Comparison of ENCODE assay signal across 17 cellular contexts in the genomic region with DNA sequence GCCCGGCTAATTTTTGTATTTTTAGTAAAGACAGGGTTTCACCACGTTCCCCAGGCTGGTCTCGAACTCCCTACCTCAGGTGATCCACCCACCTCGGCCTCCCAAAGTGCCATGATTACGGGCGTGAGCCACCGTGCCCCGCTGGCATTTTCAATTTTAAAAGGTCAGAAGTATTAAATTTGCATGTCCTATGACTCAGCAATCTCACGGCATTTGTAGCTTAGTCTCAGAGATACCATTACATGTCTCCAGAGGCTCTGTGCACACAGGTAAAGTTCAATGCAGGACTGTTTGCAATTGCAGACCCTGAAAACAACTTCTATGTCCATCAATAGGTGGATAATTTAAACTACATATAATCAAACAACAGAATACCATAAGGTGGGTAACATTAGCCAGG.
DNase-seq lines count a peak whose midpoint lies in the region; ATAC-seq and TF ChIP-seq lines count a peak whose summit lies in the region.
"Had no signal": no experiment of that assay in that cellular context is flagged by ENCODE, and none has a peak within 500 bp of the region (broad histone marks: within the 10 kb centered on the region; RNA-seq: fewer than 3 reads in every experiment).

No MANE protein-coding gene starts in this region.

- H3K4me1 Mint-ChIP-seq in activated naive CD8-positive, alpha-beta T cell treated with anti-CD3 and anti-CD28 coated beads, Interleukin-2, amount 50 U/mL, for 24 hours = peaks cover 5% of the 10 kb centered on the region
- H3K4me1 Mint-ChIP-seq in activated naive CD8-positive, alpha-beta T cell treated with anti-CD3 and anti-CD28 coated beads for 36 hours = no peaks in the 10 kb centered on the region
- peaks cover 4% of the 10 kb centered on the region for H3K4me1 Mint-ChIP-seq in activated T-helper 17 cell treated with anti-CD3 and anti-CD28 coated beads, Interleukin-2, amount 50 U/mL, for 72 hours

- TF ChIP-seq CTCF in lower lobe of right lung (IDR thresholded peaks at IDR 0.05) = no peak

- H3K36me3 Mint-ChIP-seq in activated naive CD8-positive, alpha-beta T cell treated with anti-CD3 and anti-CD28 coated beads, Interleukin-2, amount 50 U/mL, for 24 hours (ENCODE audit: low read depth) = no peaks in the 10 kb centered on the region
- H3K36me3 Mint-ChIP-seq in activated naive CD8-positive, alpha-beta T cell treated with anti-CD3 and anti-CD28 coated beads for 36 hours = no peaks in the 10 kb centered on the region
- H3K36me3 Mint-ChIP-seq in activated T-helper 17 cell treated with anti-CD3 and anti-CD28 coated beads, Interleukin-2, amount 50 U/mL, for 72 hours (ENCODE audit: low read depth) = no peaks in the 10 kb centered on the region

- H3K9me3 ChIP-seq in Karpas-422 (ENCODE audit: low read length) (no peaks in the 10 kb centered on the region), lower lobe of right lung (no peaks in the 10 kb centered on the region)
- H3K9me3 ChIP-seq: BLaER1 treated with 17β-estradiol and CSF1 and Interleukin-3, amounts not matched to agents 10 nM and 100 nM had no signal

- H3K27me3 Mint-ChIP-seq in activated naive CD8-positive, alpha-beta T cell treated with anti-CD3 and anti-CD28 coated beads, Interleukin-2, amount 50 U/mL, for 24 hours = no peaks in the 10 kb centered on the region
- no peaks in the 10 kb centered on the region for H3K27me3 Mint-ChIP-seq in activated naive CD8-positive, alpha-beta T cell treated with anti-CD3 and anti-CD28 coated beads for 36 hours
- no peaks in the 10 kb centered on the region for H3K27me3 Mint-ChIP-seq in activated T-helper 17 cell treated with anti-CD3 and anti-CD28 coated beads, Interleukin-2, amount 50 U/mL, for 72 hours
- H3K27me3 Mint-ChIP-seq: CD8-positive, alpha-beta memory T cell had no signal

- no peak overlapping the region for H3K4me2 ChIP-seq in Karpas-422 (ENCODE audit: low read depth, low read length, poor library complexity, severe bottlenecking)
- H3K4me2 ChIP-seq: BLaER1 treated with 17β-estradiol and CSF1 and Interleukin-3, amounts not matched to agents 10 nM and 100 nM had no signal

- H3K4me3 Mint-ChIP-seq in activated naive CD8-positive, alpha-beta T cell treated with anti-CD3 and anti-CD28 coated beads, Interleukin-2, amount 50 U/mL, for 24 hours = no peak overlapping the region
- no peak overlapping the region for H3K4me3 Mint-ChIP-seq in activated naive CD8-positive, alpha-beta T cell treated with anti-CD3 and anti-CD28 coated beads for 36 hours
- no peak overlapping the region for H3K4me3 Mint-ChIP-seq in activated T-helper 17 cell treated with anti-CD3 and anti-CD28 coated beads, Interleukin-2, amount 50 U/mL, for 72 hours
- H3K4me3 Mint-ChIP-seq: CD8-positive, alpha-beta memory T cell had no signal

- H3K27ac Mint-ChIP-seq in activated naive CD8-positive, alpha-beta T cell treated with anti-CD3 and anti-CD28 coated beads, Interleukin-2, amount 50 U/mL, for 24 hours = no peak overlapping the region
- no peak overlapping the region for H3K27ac Mint-ChIP-seq in activated naive CD8-positive, alpha-beta T cell treated with anti-CD3 and anti-CD28 coated beads for 36 hours
- H3K27ac Mint-ChIP-seq in activated T-helper 17 cell treated with anti-CD3 and anti-CD28 coated beads, Interleukin-2, amount 50 U/mL, for 72 hours = no peak overlapping the region

- peak; percentile 33 for ATAC-seq in activated naive CD8-positive, alpha-beta T cell treated with anti-CD3 and anti-CD28 coated beads, Interleukin-2, amount 50 U/mL, for 24 hours
- ATAC-seq in activated T-helper 17 cell treated with anti-CD3 and anti-CD28 coated beads, Interleukin-2, amount 50 U/mL, for 72 hours (replicated peaks) = peak; percentile 47
- ATAC-seq in lower lobe of right lung (no peak), HG03439 (IDR thresholded peaks at IDR 0.05; ENCODE audit: unreplicated experiment) (no peak)

- H3K27ac ChIP-seq in Karpas-422 (ENCODE audit: low read length) (no peak overlapping the region), lower lobe of right lung (no peak overlapping the region)
- H3K27ac ChIP-seq: BLaER1 treated with 17β-estradiol and CSF1 and Interleukin-3, amounts not matched to agents 10 nM and 100 nM had no signal

- H3K79me2 ChIP-seq in Karpas-422 (ENCODE audit: low read length) = no peaks in the 10 kb centered on the region

- no peak for DNase-seq in activated naive CD8-positive, alpha-beta T cell treated with anti-CD3 and anti-CD28 coated beads, Interleukin-2, amount 50 U/mL, for 24 hours
- no peak for DNase-seq in activated naive CD8-positive, alpha-beta T cell treated with anti-CD3 and anti-CD28 coated beads for 36 hours
- DNase-seq in Karpas-422 (peak; percentile 51), lower lobe of right lung (peak; percentile 6), DMS153 (lab: John Stamatoyannopoulos, UW) (no peak), cortex of kidney (lab: John Stamatoyannopoulos, UW) (no peak)
- DNase-seq: CD8-positive, alpha-beta memory T cell; GOT3; MM.1S; NCI-H1105; NCI-H1694 treated with DMSO at 0.1 percent for 48 hours; NCI-H446; NK-92 treated with Interleukin-12 subunit alpha and Interleukin-12 subunit beta, amount 100 ng/mL, for 24 hours; RPMI8226 had no signal

- H3K27me3 ChIP-seq in Karpas-422 (ENCODE audit: low read length) (no peaks in the 10 kb centered on the region; the same call in 1 of the 2 replicates), lower lobe of right lung (ENCODE audit: low read depth) (no peaks in the 10 kb centered on the region)
- H3K27me3 ChIP-seq: BLaER1 treated with 17β-estradiol and CSF1 and Interleukin-3, amounts not matched to agents 10 nM and 100 nM had no signal

- no peaks in the 10 kb centered on the region for H3K36me3 ChIP-seq in Karpas-422 (ENCODE audit: insufficient read depth, low read length)
- H3K36me3 ChIP-seq in lower lobe of right lung = peaks cover 53% of the 10 kb centered on the region

- H3K4me3 ChIP-seq in Karpas-422 (ENCODE audit: low read length) = no peak overlapping the region
- no peak overlapping the region for H3K4me3 ChIP-seq in lower lobe of right lung
- H3K4me3 ChIP-seq: BLaER1 treated with 17β-estradiol and CSF1 and Interleukin-3, amounts not matched to agents 10 nM and 100 nM had no signal

- no peaks in the 10 kb centered on the region for H3K9me2 ChIP-seq in Karpas-422 (replicated peaks; ENCODE audit: insufficient read depth, low read length)

- H4K20me1 ChIP-seq in Karpas-422 (ENCODE audit: insufficient read depth, low read depth, low read length) = no peaks in the 10 kb centered on the region

- no peak overlapping the region for H3K9ac ChIP-seq in Karpas-422 (ENCODE audit: low read length)
- H3K9ac ChIP-seq: BLaER1 treated with 17β-estradiol and CSF1 and Interleukin-3, amounts not matched to agents 10 nM and 100 nM had no signal

- H2AFZ ChIP-seq in Karpas-422 (ENCODE audit: low read length) = no peak overlapping the region

- H3K9me3 Mint-ChIP-seq in activated naive CD8-positive, alpha-beta T cell treated with anti-CD3 and anti-CD28 coated beads, Interleukin-2, amount 50 U/mL, for 24 hours = no peaks in the 10 kb centered on the region
- no peaks in the 10 kb centered on the region for H3K9me3 Mint-ChIP-seq in activated naive CD8-positive, alpha-beta T cell treated with anti-CD3 and anti-CD28 coated beads for 36 hours
- no peaks in the 10 kb centered on the region for H3K9me3 Mint-ChIP-seq in activated T-helper 17 cell treated with anti-CD3 and anti-CD28 coated beads, Interleukin-2, amount 50 U/mL, for 72 hours

- H3K4me1 ChIP-seq in Karpas-422 (ENCODE audit: low read length) = peaks cover 4% of the 10 kb centered on the region; the same call in 1 of the 2 replicates
- H3K4me1 ChIP-seq in lower lobe of right lung = no peaks in the 10 kb centered on the region

- intact Hi-C loops in lower lobe of right lung (cut with DNase I) = no loop called here

Comparison
In these comparisons a context has a peak if more than half of its experiments do, and no peak if none do; other contexts are left out.
1. ATAC-seq: peak in activated naive CD8-positive, alpha-beta T cell treated with anti-CD3 and anti-CD28 coated beads, Interleukin-2, amount 50 U/mL, for 24 hours (single experiment) and activated T-helper 17 cell treated with anti-CD3 and anti-CD28 coated beads, Interleukin-2, amount 50 U/mL, for 72 hours (single experiment); none in lower lobe of right lung (0 of 2) and HG03439 (single experiment).
2. DNase-seq: peak in Karpas-422 (single experiment) and lower lobe of right lung (single experiment); none in activated naive CD8-positive, alpha-beta T cell treated with anti-CD3 and anti-CD28 coated beads, Interleukin-2, amount 50 U/mL, for 24 hours (single experiment), activated naive CD8-positive, alpha-beta T cell treated with anti-CD3 and anti-CD28 coated beads for 36 hours (single experiment), DMS153 (single experiment) and cortex of kidney (single experiment).